In genomic region chr9:130117816-130118632, GRCh38 we compare ENCODE assay signal across 10 cellular contexts. TPM values are rescaled to one million over a fixed set of nuclear protein-coding genes. Genes with fewer than 3 reads are reported as not detected.
DNase-seq lines count a peak whose midpoint lies in the region; ATAC-seq and TF ChIP-seq lines count a peak whose summit lies in the region.
"Had no signal": no experiment of that assay in that cellular context is flagged by ENCODE, and none has a peak within 500 bp of the region (broad histone marks: within the 10 kb centered on the region; RNA-seq: fewer than 3 reads in every experiment).

No MANE protein-coding gene starts in this region.

- H3K4me1 Mint-ChIP-seq in brain = peaks cover 74% of the 10 kb centered on the region

- H3K4me3 Mint-ChIP-seq in brain = peak overlapping the region in 2 of 5 experiments; percentile 28 to 29
- H3K4me3 Mint-ChIP-seq: type B pancreatic cell had no signal

- in situ Hi-C loops in HAP-1 (cut with MboI; ENCODE audit: low sequenced_read_pairs) = loop anchor here (25.0 kb wide), 1 partner anchor 219 kb away; no protein-coding TSS in a partner anchor

- H3K4me1 ChIP-seq in left ventricle myocardium inferior = peaks cover 11% of the 10 kb centered on the region
- no peaks in the 10 kb centered on the region for H3K4me1 ChIP-seq in left lung
- H3K4me1 ChIP-seq in vagina = peaks cover 20% of the 10 kb centered on the region
- no peaks in the 10 kb centered on the region for H3K4me1 ChIP-seq in HAP-1

- H3K4me3 ChIP-seq in left ventricle myocardium inferior = no peak overlapping the region
- H3K4me3 ChIP-seq in left lung = no peak overlapping the region
- no peak overlapping the region for H3K4me3 ChIP-seq in vagina
- no peak overlapping the region for H3K4me3 ChIP-seq in HAP-1

- peaks cover 49% of the 10 kb centered on the region for H3K36me3 ChIP-seq in left ventricle myocardium inferior
- H3K36me3 ChIP-seq in left lung = peaks cover 0 to 76% of the 10 kb centered on the region in 2 donors
- peaks cover 0 to 21% of the 10 kb centered on the region in 2 donors for H3K36me3 ChIP-seq in vagina
- peaks cover 2% of the 10 kb centered on the region; the same call in 1 of the 2 replicates for H3K36me3 ChIP-seq in HAP-1 (replicated peaks)

- ATAC-seq in Right ventricle myocardium superior (ENCODE audit: poor library complexity) = peak; percentile 25
- peak; percentile 35 for ATAC-seq in left lung
- ATAC-seq in HG03135 (IDR thresholded peaks at IDR 0.05; ENCODE audit: unreplicated experiment) = no peak

- peak overlapping the region; percentile 74 to 98 (median 91) for H3K27ac Mint-ChIP-seq in brain

- intact Hi-C loops in Right ventricle myocardium superior (cut with DNase I) = no loop called here
- intact Hi-C loops in left ventricle myocardium inferior (cut with micrococcal nuclease) = no loop called here
- intact Hi-C loops in left lung (cut with DNase I) = no loop called here
- intact Hi-C loops in vagina (cut with DNase I) = no loop called here

- no peak overlapping the region for H3K27ac ChIP-seq in left ventricle myocardium inferior (replicated peaks)
- no peak overlapping the region for H3K27ac ChIP-seq in left lung
- peak overlapping the region; percentile 56 for H3K27ac ChIP-seq in vagina

- DNase-seq in Right ventricle myocardium superior = no peak
- no peak for DNase-seq in left ventricle myocardium inferior
- DNase-seq in left lung = no peak
- DNase-seq in vagina (ENCODE audit: extremely low spot score in 2 of 2) = no peak
- no peak for DNase-seq in HAP-1 (ENCODE audit: low spot score in 2 of 2)
- DNase-seq in SHP77 treated with DMSO at 0.1 percent for 48 hours (lab: John Stamatoyannopoulos, UW) = no peak
- DNase-seq: Kasumi-1 had no signal

- peaks cover 47% of the 10 kb centered on the region for H3K36me3 Mint-ChIP-seq in brain

- H3K9me3 Mint-ChIP-seq in brain = no peaks in the 10 kb centered on the region
- H3K9me3 Mint-ChIP-seq: type B pancreatic cell had no signal

- no peaks in the 10 kb centered on the region for H3K27me3 ChIP-seq in left ventricle myocardium inferior (ENCODE audit: low read depth)
- no peaks in the 10 kb centered on the region for H3K27me3 ChIP-seq in left lung
- no peaks in the 10 kb centered on the region for H3K27me3 ChIP-seq in vagina
- H3K27me3 ChIP-seq in HAP-1 (ENCODE audit: low read depth) = no peaks in the 10 kb centered on the region

- H3K9me3 ChIP-seq in left ventricle myocardium inferior (replicated peaks) (no peaks in the 10 kb centered on the region), left lung (no peaks in the 10 kb centered on the region), vagina (no peaks in the 10 kb centered on the region), HAP-1 (no peaks in the 10 kb centered on the region)

- peaks cover 6% of the 10 kb centered on the region for H3K27me3 Mint-ChIP-seq in brain
- H3K27me3 Mint-ChIP-seq: type B pancreatic cell had no signal

- TF ChIP-seq CTCF in left ventricle myocardium inferior (IDR thresholded peaks at IDR 0.05; ENCODE audit: borderline replicate concordance) (no peak), brain (conservative IDR thresholded peaks at IDR 0.05) (no peak), left lung (IDR thresholded peaks at IDR 0.05) (no peak), vagina (IDR thresholded peaks at IDR 0.05) (no peak)

- TF ChIP-seq POLR2A in vagina (IDR thresholded peaks at IDR 0.05) = no peak

RNA-seq across cellular contexts. Expression of gene NCS1, which starts 54.2 kb away (rescaled TPM):
- total RNA-seq in Right ventricle myocardium superior (5.0 TPM), left ventricle myocardium inferior (6.1 TPM), left lung (10 to 100 TPM; 19.6 to 19.9 TPM), vagina (20.4 TPM)
- polyA plus RNA-seq in brain (ENCODE audit: insufficient read depth, low read depth, low replicate concordance) = 120 TPM
